Comparison of ENCODE assay signal across 1 cellular context in genomic region chr1:11059166-11059989, GRCh38.
TF ChIP-seq lines count a peak whose summit lies in the region.

No MANE protein-coding gene starts in this region.

TF ChIP-seq in HEK293, 187 proteins besides CTCF, POLR2A, EP300 and RAD21 (continued from another document and continues in another):
- TF ChIP-seq ZSCAN4 (tag by site-specific recombination; IDR thresholded peaks at IDR 0.05) (no peak), ZNF544 (tag by site-specific recombination; IDR thresholded peaks at IDR 0.05) (no peak), ZBTB1 (tag by site-specific recombination; IDR thresholded peaks at IDR 0.05) (no peak), ZBTB21 (tag by site-specific recombination; IDR thresholded peaks at IDR 0.05) (no peak), HOXA7 (CRISPR knock-in tag; IDR thresholded peaks at IDR 0.05; ENCODE audit: borderline replicate concordance) (no peak), ZNF184 (tag by site-specific recombination; IDR thresholded peaks at IDR 0.05) (no peak), KLF10 (tag by site-specific recombination; IDR thresholded peaks at IDR 0.05) (no peak), HOXC10 (CRISPR knock-in tag; IDR thresholded peaks at IDR 0.05) (no peak), ZBTB20 (tag by site-specific recombination; IDR thresholded peaks at IDR 0.05) (peak; percentile 39; the same call in 1 of the 2 replicates), ZNF10 (tag by site-specific recombination; IDR thresholded peaks at IDR 0.05) (no peak), REPIN1 (tag by site-specific recombination; IDR thresholded peaks at IDR 0.05; ENCODE audit: low read depth) (no peak), ELK4 (IDR thresholded peaks at IDR 0.05; ENCODE audit: borderline replicate concordance, low read depth, low read length) (no peak), ZNF548 (tag by site-specific recombination; IDR thresholded peaks at IDR 0.05) (no peak), ZNF274 (IDR thresholded peaks at IDR 0.05; ENCODE audit: low read length) (no peak), ZNF274 (tag by site-specific recombination; IDR thresholded peaks at IDR 0.05; ENCODE audit: borderline replicate concordance) (no peak), ATF2 (tag by site-specific recombination; IDR thresholded peaks at IDR 0.05; ENCODE audit: low read depth) (no peak), ZNF423 (tag by site-specific recombination; IDR thresholded peaks at IDR 0.05) (no peak), SP3 (tag by site-specific recombination; IDR thresholded peaks at IDR 0.05) (peak; percentile 42), ZNF639 (tag by site-specific recombination; IDR thresholded peaks at IDR 0.05) (no peak), MEIS1 (CRISPR knock-in tag; IDR thresholded peaks at IDR 0.05; ENCODE audit: borderline replicate concordance) (no peak), ZNF157 (tag by site-specific recombination; IDR thresholded peaks at IDR 0.05) (no peak), ZNF239 (tag by site-specific recombination; IDR thresholded peaks at IDR 0.05) (no peak), ZSCAN18 (tag by site-specific recombination; IDR thresholded peaks at IDR 0.05) (no peak), ZNF19 (tag by site-specific recombination; IDR thresholded peaks at IDR 0.05; ENCODE audit: low read depth) (no peak), ZNF704 (tag by site-specific recombination; IDR thresholded peaks at IDR 0.05) (no peak), ZNF354C (tag by site-specific recombination; IDR thresholded peaks at IDR 0.05; ENCODE audit: borderline replicate concordance, low read depth) (no peak), PATZ1 (tag by site-specific recombination; IDR thresholded peaks at IDR 0.05) (no peak; the same call in 1 of the 2 replicates), BCL11B (tag by site-specific recombination; IDR thresholded peaks at IDR 0.05; ENCODE audit: low read depth) (no peak), KLF7 (tag by site-specific recombination; IDR thresholded peaks at IDR 0.05; ENCODE audit: borderline replicate concordance) (no peak), TRIM28 (IDR thresholded peaks at IDR 0.05; ENCODE audit: borderline replicate concordance, low read length) (no peak), ZNF626 (tag by site-specific recombination; IDR thresholded peaks at IDR 0.05) (no peak), OSR2 (tag by site-specific recombination; IDR thresholded peaks at IDR 0.05) (no peak), ZNF362 (tag by site-specific recombination; IDR thresholded peaks at IDR 0.05) (no peak), SCRT1 (tag by site-specific recombination; IDR thresholded peaks at IDR 0.05; ENCODE audit: borderline replicate concordance) (no peak), GLIS2 (tag by site-specific recombination; IDR thresholded peaks at IDR 0.05) (peak; percentile 77), ZNF792 (tag by site-specific recombination; IDR thresholded peaks at IDR 0.05) (no peak), AEBP2 (tag by site-specific recombination; IDR thresholded peaks at IDR 0.05; ENCODE audit: borderline replicate concordance) (no peak), ZNF169 (tag by site-specific recombination; IDR thresholded peaks at IDR 0.05) (no peak), ZNF549 (tag by site-specific recombination; IDR thresholded peaks at IDR 0.05) (no peak), ZBTB26 (tag by site-specific recombination; optimal IDR thresholded peaks at IDR 0.05) (peak; percentile 68), ZFP3 (tag by site-specific recombination; IDR thresholded peaks at IDR 0.05; ENCODE audit: low read depth) (no peak), ZNF621 (tag by site-specific recombination; IDR thresholded peaks at IDR 0.05) (no peak), ZNF2 (tag by site-specific recombination; IDR thresholded peaks at IDR 0.05) (no peak), HIC1 (tag by site-specific recombination; IDR thresholded peaks at IDR 0.05) (no peak; the same call in 1 of the 2 replicates), PBX3 (CRISPR knock-in tag; IDR thresholded peaks at IDR 0.05) (no peak), ZNF426 (tag by site-specific recombination; IDR thresholded peaks at IDR 0.05) (no peak)
